ENCODE assay signal across 22 cellular contexts in genomic region chr11:23988381-23989006, GRCh38.
DNase-seq lines count a peak whose midpoint lies in the region; ATAC-seq and TF ChIP-seq lines count a peak whose summit lies in the region.
"Had no signal": no experiment of that assay in that cellular context is flagged by ENCODE, and none has a peak within 500 bp of the region (broad histone marks: within the 10 kb centered on the region; RNA-seq: fewer than 3 reads in every experiment).

No MANE protein-coding gene starts in this region.

- WGBS in sigmoid colon, 2 donors: 79 to 87% methylated on average over 1 of the region's 1 CpG

- H3K4me1 Mint-ChIP-seq in naive thymus-derived CD4-positive, alpha-beta T cell: no peaks in the 10 kb centered on the region
- H3K4me1 Mint-ChIP-seq in activated CD4-positive, alpha-beta memory T cell treated with anti-CD3 and anti-CD28 coated beads for 36 hours (ENCODE audit: low read depth): no peaks in the 10 kb centered on the region
- H3K4me1 Mint-ChIP-seq: CD14-positive monocyte; stimulated activated naive B cell treated with anti-CD40 and anti-IgM and Interleukin-4, amounts not matched to agents 10 μg/mL and 1 μg/mL and 100 μg/mL, for 72 hours; T-cell had no signal

- no peak overlapping the region for H3K27ac ChIP-seq in RWPE2 (ENCODE audit: poor library complexity, severe bottlenecking)
- H3K27ac ChIP-seq in naive thymus-derived CD4-positive, alpha-beta T cell (ENCODE audit: low read depth, low read length): no peak overlapping the region
- H3K27ac ChIP-seq in sigmoid colon: no peak overlapping the region
- H3K27ac ChIP-seq: HL-60, upper lobe of left lung had no signal

- H3K36me3 Mint-ChIP-seq in naive thymus-derived CD4-positive, alpha-beta T cell: no peaks in the 10 kb centered on the region
- H3K36me3 Mint-ChIP-seq in activated CD4-positive, alpha-beta memory T cell treated with anti-CD3 and anti-CD28 coated beads for 36 hours: no peaks in the 10 kb centered on the region
- H3K36me3 Mint-ChIP-seq: brain; CD14-positive monocyte; stimulated activated naive B cell treated with anti-CD40 and anti-IgM and Interleukin-4, amounts not matched to agents 10 μg/mL and 1 μg/mL and 100 μg/mL, for 72 hours; T-cell; WTC11 had no signal

- H3K27me3 ChIP-seq in RWPE2 (ENCODE audit: insufficient read depth, poor library complexity, severe bottlenecking) (no peaks in the 10 kb centered on the region), skeletal muscle satellite cell (ENCODE audit: control insufficient read depth, insufficient read depth, low read length) (no peaks in the 10 kb centered on the region), sigmoid colon (no peaks in the 10 kb centered on the region)
- H3K27me3 ChIP-seq in naive thymus-derived CD4-positive, alpha-beta T cell (ENCODE audit: control insufficient read depth in 2 of 2, insufficient read depth in 2 of 2, low read length in 2 of 2): no peaks in the 10 kb centered on the region
- H3K27me3 ChIP-seq: upper lobe of left lung had no signal

- DNase-seq in EH (ENCODE audit: low read depth): peak; percentile 82
- DNase-seq in RWPE2 (ENCODE audit: low spot score): no peak
- peak; percentile 27 for DNase-seq in fibroblast of gingiva (ENCODE audit: low read depth)
- DNase-seq in naive thymus-derived CD4-positive, alpha-beta T cell: no peak
- DNase-seq in sigmoid colon: no peak
- DNase-seq in activated CD4-positive, alpha-beta memory T cell treated with anti-CD3 and anti-CD28 coated beads for 36 hours: no peak
- DNase-seq: activated gamma-delta T cell; effector CD8-positive, alpha-beta T cell; foreskin melanocyte; Kasumi-1; NCI-H187; NCI-H526 treated with DMSO at 0.1 percent for 48 hours; stimulated activated naive B cell treated with anti-CD40 and anti-IgM and Interleukin-4, amounts not matched to agents 10 μg/mL and 1 μg/mL and 100 μg/mL, for 72 hours; T-cell; upper lobe of left lung had no signal

- no peak overlapping the region for H3K4me3 Mint-ChIP-seq in naive thymus-derived CD4-positive, alpha-beta T cell
- no peak overlapping the region for H3K4me3 Mint-ChIP-seq in activated CD4-positive, alpha-beta memory T cell treated with anti-CD3 and anti-CD28 coated beads for 36 hours
- H3K4me3 Mint-ChIP-seq: brain; CD14-positive monocyte; neural crest cell; stimulated activated naive B cell treated with anti-CD40 and anti-IgM and Interleukin-4, amounts not matched to agents 10 μg/mL and 1 μg/mL and 100 μg/mL, for 72 hours; T-cell; WTC11 had no signal

- TF ChIP-seq EP300 in sigmoid colon (IDR thresholded peaks at IDR 0.05): no peak

- TF ChIP-seq CTCF in RWPE2 (IDR thresholded peaks at IDR 0.05; ENCODE audit: poor library complexity, severe bottlenecking) (no peak), sigmoid colon (IDR thresholded peaks at IDR 0.05) (no peak)

- CTCF ChIA-PET in naive thymus-derived CD4-positive, alpha-beta T cell (lab: Charles Lee): no interaction called here
- CTCF ChIA-PET in activated CD4-positive, alpha-beta memory T cell treated with anti-CD3 and anti-CD28 coated beads for 36 hours (lab: Charles Lee): no interaction called here

- POLR2A ChIA-PET in naive thymus-derived CD4-positive, alpha-beta T cell (lab: Charles Lee): no interaction called here
- POLR2A ChIA-PET in activated CD4-positive, alpha-beta memory T cell treated with anti-CD3 and anti-CD28 coated beads for 36 hours (lab: Charles Lee): no interaction called here

- no peak overlapping the region for H3K27ac Mint-ChIP-seq in naive thymus-derived CD4-positive, alpha-beta T cell
- H3K27ac Mint-ChIP-seq in activated CD4-positive, alpha-beta memory T cell treated with anti-CD3 and anti-CD28 coated beads for 36 hours: no peak overlapping the region
- H3K27ac Mint-ChIP-seq: brain; CD14-positive monocyte; stimulated activated naive B cell treated with anti-CD40 and anti-IgM and Interleukin-4, amounts not matched to agents 10 μg/mL and 1 μg/mL and 100 μg/mL, for 72 hours; T-cell; WTC11 had no signal

- H3K36me3 ChIP-seq in RWPE2 (ENCODE audit: low read depth) (no peaks in the 10 kb centered on the region), skeletal muscle satellite cell (ENCODE audit: insufficient read depth, low read length) (no peaks in the 10 kb centered on the region), sigmoid colon (no peaks in the 10 kb centered on the region)
- H3K36me3 ChIP-seq in naive thymus-derived CD4-positive, alpha-beta T cell (ENCODE audit: control insufficient read depth in 2 of 3, insufficient read depth in 3 of 3, low read length in 3 of 3): no peaks in the 10 kb centered on the region
- H3K36me3 ChIP-seq: upper lobe of left lung had no signal

- intact Hi-C loops in naive thymus-derived CD4-positive, alpha-beta T cell (cut with micrococcal nuclease): no loop called here
- intact Hi-C loops in sigmoid colon (cut with DNase I): no loop called here
- intact Hi-C loops in activated CD4-positive, alpha-beta memory T cell treated with anti-CD3 and anti-CD28 coated beads for 36 hours (cut with micrococcal nuclease): no loop called here

- no peak for TF ChIP-seq POLR2A in sigmoid colon (IDR thresholded peaks at IDR 0.05)

- ATAC-seq in RWPE2 (ENCODE audit: low read depth) (peak; percentile 50; the same call in 1 of the 3 replicates), HG02678 (IDR thresholded peaks at IDR 0.05; ENCODE audit: unreplicated experiment) (no peak)
- no peak for ATAC-seq in naive thymus-derived CD4-positive, alpha-beta T cell
- ATAC-seq: stimulated activated naive B cell treated with anti-CD40 and anti-IgM and Interleukin-4, amounts not matched to agents 10 μg/mL and 1 μg/mL and 100 μg/mL, for 72 hours; T-cell; WTC11 had no signal

- H3K4me2 ChIP-seq in skeletal muscle satellite cell (ENCODE audit: low read length): peak overlapping the region; percentile 49

- H3K4me3 ChIP-seq in RWPE2 (ENCODE audit: severe bottlenecking) (no peak overlapping the region), skeletal muscle satellite cell (ENCODE audit: low read length) (no peak overlapping the region), sigmoid colon (no peak overlapping the region)
- H3K4me3 ChIP-seq in naive thymus-derived CD4-positive, alpha-beta T cell (ENCODE audit: low read length): no peak overlapping the region
- H3K4me3 ChIP-seq: upper lobe of left lung had no signal

- H3K9me3 Mint-ChIP-seq in naive thymus-derived CD4-positive, alpha-beta T cell: peaks cover 0 to 16% (median 5%) of the 10 kb centered on the region in 11 donors
- peaks cover 17% of the 10 kb centered on the region for H3K9me3 Mint-ChIP-seq in activated CD4-positive, alpha-beta memory T cell treated with anti-CD3 and anti-CD28 coated beads for 36 hours
- H3K9me3 Mint-ChIP-seq: brain had no signal

- no peak overlapping the region for H3K9ac ChIP-seq in skeletal muscle satellite cell (ENCODE audit: low read depth, low read length)

- H3K4me1 ChIP-seq in RWPE2 (ENCODE audit: insufficient read depth, poor library complexity, severe bottlenecking) (peaks cover 2% of the 10 kb centered on the region), skeletal muscle satellite cell (ENCODE audit: control insufficient read depth, insufficient read depth, low read length) (peaks cover 30% of the 10 kb centered on the region), sigmoid colon (peaks cover 0 to 5% (median 2%) of the 10 kb centered on the region in 4 donors)
- no peaks in the 10 kb centered on the region for H3K4me1 ChIP-seq in naive thymus-derived CD4-positive, alpha-beta T cell (ENCODE audit: control insufficient read depth in 2 of 2, insufficient read depth in 2 of 2, low read length in 2 of 2)
- H3K4me1 ChIP-seq: upper lobe of left lung had no signal

- H3K9me3 ChIP-seq in RWPE2 (ENCODE audit: severe bottlenecking): no peaks in the 10 kb centered on the region
- H3K9me3 ChIP-seq in skeletal muscle satellite cell (replicated peaks; ENCODE audit: low read length): no peaks in the 10 kb centered on the region
- peaks cover 0 to under 1% (median 0%) of the 10 kb centered on the region in 3 experiments for H3K9me3 ChIP-seq in naive thymus-derived CD4-positive, alpha-beta T cell (ENCODE audit: control insufficient read depth in 2 of 3, low read length in 3 of 3)
- H3K9me3 ChIP-seq in sigmoid colon: no peaks in the 10 kb centered on the region
- H3K9me3 ChIP-seq: upper lobe of left lung had no signal

- H3K27me3 Mint-ChIP-seq in naive thymus-derived CD4-positive, alpha-beta T cell: no peaks in the 10 kb centered on the region
- no peaks in the 10 kb centered on the region for H3K27me3 Mint-ChIP-seq in activated CD4-positive, alpha-beta memory T cell treated with anti-CD3 and anti-CD28 coated beads for 36 hours
- H3K27me3 Mint-ChIP-seq: brain; stimulated activated naive B cell treated with anti-CD40 and anti-IgM and Interleukin-4, amounts not matched to agents 10 μg/mL and 1 μg/mL and 100 μg/mL, for 72 hours; T-cell had no signal

Comparison
In these comparisons a context has a peak if more than half of its experiments do, and no peak if none do; other contexts are left out.
1. DNase-seq: peak in EH (single experiment) and fibroblast of gingiva (single experiment); none in RWPE2 (single experiment), naive thymus-derived CD4-positive, alpha-beta T cell (0 of 9), sigmoid colon (single experiment) and activated CD4-positive, alpha-beta memory T cell treated with anti-CD3 and anti-CD28 coated beads for 36 hours (single experiment).